3 cellular contexts compared by ENCODE assay signal in the genomic region with DNA sequence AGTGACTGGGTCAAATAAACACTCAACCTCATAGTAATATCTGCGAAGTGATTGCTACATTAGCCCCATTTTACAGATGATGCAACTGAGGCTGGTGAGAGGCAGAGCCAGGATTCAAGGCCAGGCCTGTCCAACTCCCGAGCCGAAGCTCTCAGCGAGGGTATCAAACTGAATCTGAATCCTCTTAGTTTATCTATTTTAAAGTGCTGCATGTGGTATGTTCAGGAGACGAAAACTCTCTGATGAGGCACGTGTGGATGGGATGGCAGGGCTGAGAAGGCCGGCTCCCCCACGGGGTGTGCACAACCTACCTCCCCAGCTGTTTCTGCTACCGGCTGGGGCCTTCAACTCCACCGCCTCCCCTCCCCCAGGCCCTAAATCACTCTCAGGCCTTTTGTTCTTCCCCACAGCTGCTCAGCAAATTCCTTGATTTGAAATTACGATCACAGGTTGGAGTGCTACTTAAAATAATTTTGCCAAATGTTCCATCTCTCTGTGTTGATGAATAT.
A peak's percentile ranks its signal among the peaks of the same experiment; 100 is the strongest.
TF ChIP-seq lines count a peak whose summit lies in the region.

No MANE protein-coding gene starts in this region.

TF ChIP-seq in A549, 52 proteins besides CTCF, POLR2A, EP300 and RAD21 (continued from another document):
- TF ChIP-seq, protein P1, sequence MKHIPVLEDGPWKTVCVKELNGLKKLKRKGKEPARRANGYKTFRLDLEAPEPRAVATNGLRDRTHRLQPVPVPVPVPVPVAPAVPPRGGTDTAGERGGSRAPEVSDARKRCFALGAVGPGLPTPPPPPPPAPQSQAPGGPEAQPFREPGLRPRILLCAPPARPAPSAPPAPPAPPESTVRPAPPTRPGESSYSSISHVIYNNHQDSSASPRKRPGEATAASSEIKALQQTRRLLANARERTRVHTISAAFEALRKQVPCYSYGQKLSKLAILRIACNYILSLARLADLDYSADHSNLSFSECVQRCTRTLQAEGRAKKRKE (CRISPR knock-in tag; IDR thresholded peaks at IDR 0.05; ENCODE audit: low read depth) = 0 out of 2 replicates have a peak, but pooled peaks have one; percentile 22
- TF ChIP-seq HEYL (CRISPR knock-in tag; IDR thresholded peaks at IDR 0.05) = no peak
- TF ChIP-seq HDAC2 (IDR thresholded peaks at IDR 0.05) = peak; percentile 78
- TF ChIP-seq, protein P2, sequence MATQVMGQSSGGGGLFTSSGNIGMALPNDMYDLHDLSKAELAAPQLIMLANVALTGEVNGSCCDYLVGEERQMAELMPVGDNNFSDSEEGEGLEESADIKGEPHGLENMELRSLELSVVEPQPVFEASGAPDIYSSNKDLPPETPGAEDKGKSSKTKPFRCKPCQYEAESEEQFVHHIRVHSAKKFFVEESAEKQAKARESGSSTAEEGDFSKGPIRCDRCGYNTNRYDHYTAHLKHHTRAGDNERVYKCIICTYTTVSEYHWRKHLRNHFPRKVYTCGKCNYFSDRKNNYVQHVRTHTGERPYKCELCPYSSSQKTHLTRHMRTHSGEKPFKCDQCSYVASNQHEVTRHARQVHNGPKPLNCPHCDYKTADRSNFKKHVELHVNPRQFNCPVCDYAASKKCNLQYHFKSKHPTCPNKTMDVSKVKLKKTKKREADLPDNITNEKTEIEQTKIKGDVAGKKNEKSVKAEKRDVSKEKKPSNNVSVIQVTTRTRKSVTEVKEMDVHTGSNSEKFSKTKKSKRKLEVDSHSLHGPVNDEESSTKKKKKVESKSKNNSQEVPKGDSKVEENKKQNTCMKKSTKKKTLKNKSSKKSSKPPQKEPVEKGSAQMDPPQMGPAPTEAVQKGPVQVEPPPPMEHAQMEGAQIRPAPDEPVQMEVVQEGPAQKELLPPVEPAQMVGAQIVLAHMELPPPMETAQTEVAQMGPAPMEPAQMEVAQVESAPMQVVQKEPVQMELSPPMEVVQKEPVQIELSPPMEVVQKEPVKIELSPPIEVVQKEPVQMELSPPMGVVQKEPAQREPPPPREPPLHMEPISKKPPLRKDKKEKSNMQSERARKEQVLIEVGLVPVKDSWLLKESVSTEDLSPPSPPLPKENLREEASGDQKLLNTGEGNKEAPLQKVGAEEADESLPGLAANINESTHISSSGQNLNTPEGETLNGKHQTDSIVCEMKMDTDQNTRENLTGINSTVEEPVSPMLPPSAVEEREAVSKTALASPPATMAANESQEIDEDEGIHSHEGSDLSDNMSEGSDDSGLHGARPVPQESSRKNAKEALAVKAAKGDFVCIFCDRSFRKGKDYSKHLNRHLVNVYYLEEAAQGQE (IDR thresholded peaks at IDR 0.05) = no peak
- no peak for TF ChIP-seq FOSL2 (IDR thresholded peaks at IDR 0.05)
- no peak for TF ChIP-seq FOSL2 (CRISPR knock-in tag; IDR thresholded peaks at IDR 0.05)
- TF ChIP-seq NFE2L2 (conservative IDR thresholded peaks at IDR 0.05; ENCODE audit: low read length) = no peak
- no peak for TF ChIP-seq TFCP2L1 (CRISPR knock-in tag; IDR thresholded peaks at IDR 0.05)
- TF ChIP-seq, protein P3, sequence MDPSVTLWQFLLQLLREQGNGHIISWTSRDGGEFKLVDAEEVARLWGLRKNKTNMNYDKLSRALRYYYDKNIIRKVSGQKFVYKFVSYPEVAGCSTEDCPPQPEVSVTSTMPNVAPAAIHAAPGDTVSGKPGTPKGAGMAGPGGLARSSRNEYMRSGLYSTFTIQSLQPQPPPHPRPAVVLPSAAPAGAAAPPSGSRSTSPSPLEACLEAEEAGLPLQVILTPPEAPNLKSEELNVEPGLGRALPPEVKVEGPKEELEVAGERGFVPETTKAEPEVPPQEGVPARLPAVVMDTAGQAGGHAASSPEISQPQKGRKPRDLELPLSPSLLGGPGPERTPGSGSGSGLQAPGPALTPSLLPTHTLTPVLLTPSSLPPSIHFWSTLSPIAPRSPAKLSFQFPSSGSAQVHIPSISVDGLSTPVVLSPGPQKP (IDR thresholded peaks at IDR 0.05; ENCODE audit: low read depth, low read length) = 0 out of 2 replicates have a peak, but pooled peaks have one; percentile 14
- TF ChIP-seq HOXB5 (CRISPR knock-in tag; IDR thresholded peaks at IDR 0.05) = 0 out of 2 replicates have a peak, but pooled peaks have one; percentile 8
- TF ChIP-seq MAZ (IDR thresholded peaks at IDR 0.05; ENCODE audit: borderline replicate concordance, low read depth, low read length) = no peak

TF ChIP-seq in HEK293, 187 proteins besides CTCF, POLR2A, EP300 and RAD21 (continued from another document):
- no peak for TF ChIP-seq ZNF341 (tag by site-specific recombination; IDR thresholded peaks at IDR 0.05; ENCODE audit: low read depth)

TF ChIP-seq in WTC11, 78 proteins besides CTCF, POLR2A, EP300 and RAD21 (continued from another document and continues in another):
- TF ChIP-seq ZNF396 (CRISPR knock-in tag; IDR thresholded peaks at IDR 0.05; ENCODE audit: borderline replicate concordance) (no peak), EMX1 (CRISPR knock-in tag; IDR thresholded peaks at IDR 0.05) (no peak), SMAD3 (CRISPR knock-in tag; IDR thresholded peaks at IDR 0.05; ENCODE audit: borderline replicate concordance) (no peak), ESRRA (CRISPR knock-in tag; IDR thresholded peaks at IDR 0.05; ENCODE audit: borderline replicate concordance) (no peak), GTF2I (CRISPR knock-in tag; conservative IDR thresholded peaks at IDR 0.05) (peak; percentile 66; the same call in 1 of the 2 replicates), GRHL2 (CRISPR knock-in tag; IDR thresholded peaks at IDR 0.05; ENCODE audit: insufficient replicate concordance, severe bottlenecking) (no peak), OVOL2 (CRISPR knock-in tag; IDR thresholded peaks at IDR 0.05; ENCODE audit: borderline replicate concordance) (no peak), SP1 (CRISPR knock-in tag; conservative IDR thresholded peaks at IDR 0.05) (no peak), FOXP1 (CRISPR knock-in tag; IDR thresholded peaks at IDR 0.05; ENCODE audit: borderline replicate concordance) (no peak), MXD4 (CRISPR knock-in tag; IDR thresholded peaks at IDR 0.05; ENCODE audit: borderline replicate concordance) (no peak), CBFB (CRISPR knock-in tag; IDR thresholded peaks at IDR 0.05; ENCODE audit: low read depth) (no peak)
- TF ChIP-seq, protein P4, sequence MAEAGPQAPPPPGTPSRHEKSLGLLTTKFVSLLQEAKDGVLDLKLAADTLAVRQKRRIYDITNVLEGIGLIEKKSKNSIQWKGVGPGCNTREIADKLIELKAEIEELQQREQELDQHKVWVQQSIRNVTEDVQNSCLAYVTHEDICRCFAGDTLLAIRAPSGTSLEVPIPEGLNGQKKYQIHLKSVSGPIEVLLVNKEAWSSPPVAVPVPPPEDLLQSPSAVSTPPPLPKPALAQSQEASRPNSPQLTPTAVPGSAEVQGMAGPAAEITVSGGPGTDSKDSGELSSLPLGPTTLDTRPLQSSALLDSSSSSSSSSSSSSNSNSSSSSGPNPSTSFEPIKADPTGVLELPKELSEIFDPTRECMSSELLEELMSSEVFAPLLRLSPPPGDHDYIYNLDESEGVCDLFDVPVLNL (CRISPR knock-in tag; IDR thresholded peaks at IDR 0.05; ENCODE audit: borderline replicate concordance, low read depth) = no peak
- TF ChIP-seq, protein P5, sequence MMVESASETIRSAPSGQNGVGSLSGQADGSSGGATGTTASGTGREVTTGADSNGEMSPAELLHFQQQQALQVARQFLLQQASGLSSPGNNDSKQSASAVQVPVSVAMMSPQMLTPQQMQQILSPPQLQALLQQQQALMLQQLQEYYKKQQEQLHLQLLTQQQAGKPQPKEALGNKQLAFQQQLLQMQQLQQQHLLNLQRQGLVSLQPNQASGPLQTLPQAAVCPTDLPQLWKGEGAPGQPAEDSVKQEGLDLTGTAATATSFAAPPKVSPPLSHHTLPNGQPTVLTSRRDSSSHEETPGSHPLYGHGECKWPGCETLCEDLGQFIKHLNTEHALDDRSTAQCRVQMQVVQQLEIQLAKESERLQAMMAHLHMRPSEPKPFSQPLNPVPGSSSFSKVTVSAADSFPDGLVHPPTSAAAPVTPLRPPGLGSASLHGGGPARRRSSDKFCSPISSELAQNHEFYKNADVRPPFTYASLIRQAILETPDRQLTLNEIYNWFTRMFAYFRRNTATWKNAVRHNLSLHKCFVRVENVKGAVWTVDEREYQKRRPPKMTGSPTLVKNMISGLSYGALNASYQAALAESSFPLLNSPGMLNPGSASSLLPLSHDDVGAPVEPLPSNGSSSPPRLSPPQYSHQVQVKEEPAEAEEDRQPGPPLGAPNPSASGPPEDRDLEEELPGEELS (CRISPR knock-in tag; IDR thresholded peaks at IDR 0.05) = no peak
- TF ChIP-seq, protein P6, sequence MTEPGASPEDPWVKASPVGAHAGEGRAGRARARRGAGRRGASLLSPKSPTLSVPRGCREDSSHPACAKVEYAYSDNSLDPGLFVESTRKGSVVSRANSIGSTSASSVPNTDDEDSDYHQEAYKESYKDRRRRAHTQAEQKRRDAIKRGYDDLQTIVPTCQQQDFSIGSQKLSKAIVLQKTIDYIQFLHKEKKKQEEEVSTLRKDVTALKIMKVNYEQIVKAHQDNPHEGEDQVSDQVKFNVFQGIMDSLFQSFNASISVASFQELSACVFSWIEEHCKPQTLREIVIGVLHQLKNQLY (CRISPR knock-in tag; IDR thresholded peaks at IDR 0.05) = no peak
- TF ChIP-seq, protein P7, sequence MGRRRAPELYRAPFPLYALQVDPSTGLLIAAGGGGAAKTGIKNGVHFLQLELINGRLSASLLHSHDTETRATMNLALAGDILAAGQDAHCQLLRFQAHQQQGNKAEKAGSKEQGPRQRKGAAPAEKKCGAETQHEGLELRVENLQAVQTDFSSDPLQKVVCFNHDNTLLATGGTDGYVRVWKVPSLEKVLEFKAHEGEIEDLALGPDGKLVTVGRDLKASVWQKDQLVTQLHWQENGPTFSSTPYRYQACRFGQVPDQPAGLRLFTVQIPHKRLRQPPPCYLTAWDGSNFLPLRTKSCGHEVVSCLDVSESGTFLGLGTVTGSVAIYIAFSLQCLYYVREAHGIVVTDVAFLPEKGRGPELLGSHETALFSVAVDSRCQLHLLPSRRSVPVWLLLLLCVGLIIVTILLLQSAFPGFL (CRISPR knock-in tag; IDR thresholded peaks at IDR 0.05; ENCODE audit: borderline replicate concordance) = no peak
- TF ChIP-seq, protein P8, sequence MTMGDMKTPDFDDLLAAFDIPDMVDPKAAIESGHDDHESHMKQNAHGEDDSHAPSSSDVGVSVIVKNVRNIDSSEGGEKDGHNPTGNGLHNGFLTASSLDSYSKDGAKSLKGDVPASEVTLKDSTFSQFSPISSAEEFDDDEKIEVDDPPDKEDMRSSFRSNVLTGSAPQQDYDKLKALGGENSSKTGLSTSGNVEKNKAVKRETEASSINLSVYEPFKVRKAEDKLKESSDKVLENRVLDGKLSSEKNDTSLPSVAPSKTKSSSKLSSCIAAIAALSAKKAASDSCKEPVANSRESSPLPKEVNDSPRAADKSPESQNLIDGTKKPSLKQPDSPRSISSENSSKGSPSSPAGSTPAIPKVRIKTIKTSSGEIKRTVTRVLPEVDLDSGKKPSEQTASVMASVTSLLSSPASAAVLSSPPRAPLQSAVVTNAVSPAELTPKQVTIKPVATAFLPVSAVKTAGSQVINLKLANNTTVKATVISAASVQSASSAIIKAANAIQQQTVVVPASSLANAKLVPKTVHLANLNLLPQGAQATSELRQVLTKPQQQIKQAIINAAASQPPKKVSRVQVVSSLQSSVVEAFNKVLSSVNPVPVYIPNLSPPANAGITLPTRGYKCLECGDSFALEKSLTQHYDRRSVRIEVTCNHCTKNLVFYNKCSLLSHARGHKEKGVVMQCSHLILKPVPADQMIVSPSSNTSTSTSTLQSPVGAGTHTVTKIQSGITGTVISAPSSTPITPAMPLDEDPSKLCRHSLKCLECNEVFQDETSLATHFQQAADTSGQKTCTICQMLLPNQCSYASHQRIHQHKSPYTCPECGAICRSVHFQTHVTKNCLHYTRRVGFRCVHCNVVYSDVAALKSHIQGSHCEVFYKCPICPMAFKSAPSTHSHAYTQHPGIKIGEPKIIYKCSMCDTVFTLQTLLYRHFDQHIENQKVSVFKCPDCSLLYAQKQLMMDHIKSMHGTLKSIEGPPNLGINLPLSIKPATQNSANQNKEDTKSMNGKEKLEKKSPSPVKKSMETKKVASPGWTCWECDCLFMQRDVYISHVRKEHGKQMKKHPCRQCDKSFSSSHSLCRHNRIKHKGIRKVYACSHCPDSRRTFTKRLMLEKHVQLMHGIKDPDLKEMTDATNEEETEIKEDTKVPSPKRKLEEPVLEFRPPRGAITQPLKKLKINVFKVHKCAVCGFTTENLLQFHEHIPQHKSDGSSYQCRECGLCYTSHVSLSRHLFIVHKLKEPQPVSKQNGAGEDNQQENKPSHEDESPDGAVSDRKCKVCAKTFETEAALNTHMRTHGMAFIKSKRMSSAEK (CRISPR knock-in tag; IDR thresholded peaks at IDR 0.05; ENCODE audit: borderline replicate concordance) = 0 out of 2 replicates have a peak, but pooled peaks have one; percentile 50
- TF ChIP-seq, protein P9, sequence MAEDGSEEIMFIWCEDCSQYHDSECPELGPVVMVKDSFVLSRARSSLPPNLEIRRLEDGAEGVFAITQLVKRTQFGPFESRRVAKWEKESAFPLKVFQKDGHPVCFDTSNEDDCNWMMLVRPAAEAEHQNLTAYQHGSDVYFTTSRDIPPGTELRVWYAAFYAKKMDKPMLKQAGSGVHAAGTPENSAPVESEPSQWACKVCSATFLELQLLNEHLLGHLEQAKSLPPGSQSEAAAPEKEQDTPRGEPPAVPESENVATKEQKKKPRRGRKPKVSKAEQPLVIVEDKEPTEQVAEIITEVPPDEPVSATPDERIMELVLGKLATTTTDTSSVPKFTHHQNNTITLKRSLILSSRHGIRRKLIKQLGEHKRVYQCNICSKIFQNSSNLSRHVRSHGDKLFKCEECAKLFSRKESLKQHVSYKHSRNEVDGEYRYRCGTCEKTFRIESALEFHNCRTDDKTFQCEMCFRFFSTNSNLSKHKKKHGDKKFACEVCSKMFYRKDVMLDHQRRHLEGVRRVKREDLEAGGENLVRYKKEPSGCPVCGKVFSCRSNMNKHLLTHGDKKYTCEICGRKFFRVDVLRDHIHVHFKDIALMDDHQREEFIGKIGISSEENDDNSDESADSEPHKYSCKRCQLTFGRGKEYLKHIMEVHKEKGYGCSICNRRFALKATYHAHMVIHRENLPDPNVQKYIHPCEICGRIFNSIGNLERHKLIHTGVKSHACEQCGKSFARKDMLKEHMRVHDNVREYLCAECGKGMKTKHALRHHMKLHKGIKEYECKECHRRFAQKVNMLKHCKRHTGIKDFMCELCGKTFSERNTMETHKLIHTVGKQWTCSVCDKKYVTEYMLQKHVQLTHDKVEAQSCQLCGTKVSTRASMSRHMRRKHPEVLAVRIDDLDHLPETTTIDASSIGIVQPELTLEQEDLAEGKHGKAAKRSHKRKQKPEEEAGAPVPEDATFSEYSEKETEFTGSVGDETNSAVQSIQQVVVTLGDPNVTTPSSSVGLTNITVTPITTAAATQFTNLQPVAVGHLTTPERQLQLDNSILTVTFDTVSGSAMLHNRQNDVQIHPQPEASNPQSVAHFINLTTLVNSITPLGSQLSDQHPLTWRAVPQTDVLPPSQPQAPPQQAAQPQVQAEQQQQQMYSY (CRISPR knock-in tag; IDR thresholded peaks at IDR 0.05) = no peak
- TF ChIP-seq, protein P10, sequence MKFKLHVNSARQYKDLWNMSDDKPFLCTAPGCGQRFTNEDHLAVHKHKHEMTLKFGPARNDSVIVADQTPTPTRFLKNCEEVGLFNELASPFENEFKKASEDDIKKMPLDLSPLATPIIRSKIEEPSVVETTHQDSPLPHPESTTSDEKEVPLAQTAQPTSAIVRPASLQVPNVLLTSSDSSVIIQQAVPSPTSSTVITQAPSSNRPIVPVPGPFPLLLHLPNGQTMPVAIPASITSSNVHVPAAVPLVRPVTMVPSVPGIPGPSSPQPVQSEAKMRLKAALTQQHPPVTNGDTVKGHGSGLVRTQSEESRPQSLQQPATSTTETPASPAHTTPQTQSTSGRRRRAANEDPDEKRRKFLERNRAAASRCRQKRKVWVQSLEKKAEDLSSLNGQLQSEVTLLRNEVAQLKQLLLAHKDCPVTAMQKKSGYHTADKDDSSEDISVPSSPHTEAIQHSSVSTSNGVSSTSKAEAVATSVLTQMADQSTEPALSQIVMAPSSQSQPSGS (CRISPR knock-in tag; IDR thresholded peaks at IDR 0.05; ENCODE audit: borderline replicate concordance, low read depth) = no peak
